In genomic region chr10:50624154-50624865, GRCh38 we compare ENCODE assay signal across 8 cellular contexts. TPM values are rescaled to one million over a fixed set of nuclear protein-coding genes. Genes with fewer than 3 reads are reported as not detected.
DNase-seq lines count a peak whose midpoint lies in the region; TF ChIP-seq lines count a peak whose summit lies in the region.

No MANE protein-coding gene starts in this region.

- H3K4me1 ChIP-seq in endocrine pancreas (ENCODE audit: control insufficient read depth, insufficient read depth, low read length) = peaks cover 21% of the 10 kb centered on the region

- H3K27me3 Mint-ChIP-seq in mesothelial cell of epicardium (ENCODE audit: low read depth) = no peaks in the 10 kb centered on the region

- no peak for TF ChIP-seq CTCF in GM20000 (IDR thresholded peaks at IDR 0.05; ENCODE audit: extremely low read depth, missing control alignments)
- no peak for TF ChIP-seq CTCF in mesothelial cell of epicardium (IDR thresholded peaks at IDR 0.05; ENCODE audit: unreplicated experiment)

- no peaks in the 10 kb centered on the region for H3K36me3 Mint-ChIP-seq in mesothelial cell of epicardium

- DNase-seq in CMK (ENCODE audit: low read depth) (peak; percentile 72), GM20000 (ENCODE audit: low spot score) (peak; percentile 96), HS-27A (ENCODE audit: low read depth) (peak; percentile 59), NOMO-1 (lab: John Stamatoyannopoulos, UW; ENCODE audit: unreplicated experiment in 2 of 2) (peak; percentile 93 to 95), mesothelial cell of epicardium (ENCODE audit: low spot score in 2 of 2, unreplicated experiment in 2 of 2) (peak; percentile 96 to 99)
- peak; percentile 86 for DNase-seq in activated CD8-positive, alpha-beta memory T cell treated with anti-CD3 and anti-CD28 coated beads, Interleukin-2, amount 50 U/mL, for 1 hour (ENCODE audit: extremely low read depth)
- DNase-seq in stimulated activated CD8-positive, alpha-beta memory T cell treated with anti-CD3 and anti-CD28 coated beads, Interleukin-15, amount 100 ng/mL, for 24 hours (ENCODE audit: low read depth) = peak; percentile 96

- peak overlapping the region; percentile 75 for H3K4me3 ChIP-seq in endocrine pancreas (ENCODE audit: control insufficient read depth, insufficient read depth, low read length)

- H3K4me3 Mint-ChIP-seq in mesothelial cell of epicardium = peak overlapping the region; percentile 71

- no peaks in the 10 kb centered on the region for H3K27me3 ChIP-seq in endocrine pancreas (ENCODE audit: control insufficient read depth, insufficient read depth, low read length)

- H3K9me3 Mint-ChIP-seq in mesothelial cell of epicardium = no peaks in the 10 kb centered on the region

- H3K4me1 Mint-ChIP-seq in mesothelial cell of epicardium = peaks cover 29% of the 10 kb centered on the region

- no peaks in the 10 kb centered on the region for H3K36me3 ChIP-seq in endocrine pancreas (ENCODE audit: control insufficient read depth, insufficient read depth, low read length)

- no peaks in the 10 kb centered on the region for H3K9me3 ChIP-seq in endocrine pancreas (ENCODE audit: control insufficient read depth, low read length)

- H3K27ac Mint-ChIP-seq in mesothelial cell of epicardium = peak overlapping the region; percentile 99

- peak overlapping the region; percentile 97 for H3K9ac ChIP-seq in endocrine pancreas (ENCODE audit: control insufficient read depth, insufficient read depth, low read length)

RNA-seq across cellular contexts. Expression of gene SGMS1, which starts 0.6 kb away (rescaled TPM):
- total RNA-seq in mesothelial cell of epicardium = 14.9 to 17.5 TPM (median 16.8 TPM) in 3 replicates

Comparison
In these comparisons a context has a peak if more than half of its experiments do, and no peak if none do; other contexts are left out.
1. Peak in every context shown above with its lines: DNase-seq and H3K4me3 ChIP-seq.